1 cellular context compared by ENCODE assay signal in genomic region chr3:50392101-50392715, GRCh38.
TF ChIP-seq lines count a peak whose summit lies in the region.

No MANE protein-coding gene starts in this region.

TF ChIP-seq in GM12878, 131 proteins besides CTCF, POLR2A, EP300 and RAD21:
- TF ChIP-seq, protein P1, sequence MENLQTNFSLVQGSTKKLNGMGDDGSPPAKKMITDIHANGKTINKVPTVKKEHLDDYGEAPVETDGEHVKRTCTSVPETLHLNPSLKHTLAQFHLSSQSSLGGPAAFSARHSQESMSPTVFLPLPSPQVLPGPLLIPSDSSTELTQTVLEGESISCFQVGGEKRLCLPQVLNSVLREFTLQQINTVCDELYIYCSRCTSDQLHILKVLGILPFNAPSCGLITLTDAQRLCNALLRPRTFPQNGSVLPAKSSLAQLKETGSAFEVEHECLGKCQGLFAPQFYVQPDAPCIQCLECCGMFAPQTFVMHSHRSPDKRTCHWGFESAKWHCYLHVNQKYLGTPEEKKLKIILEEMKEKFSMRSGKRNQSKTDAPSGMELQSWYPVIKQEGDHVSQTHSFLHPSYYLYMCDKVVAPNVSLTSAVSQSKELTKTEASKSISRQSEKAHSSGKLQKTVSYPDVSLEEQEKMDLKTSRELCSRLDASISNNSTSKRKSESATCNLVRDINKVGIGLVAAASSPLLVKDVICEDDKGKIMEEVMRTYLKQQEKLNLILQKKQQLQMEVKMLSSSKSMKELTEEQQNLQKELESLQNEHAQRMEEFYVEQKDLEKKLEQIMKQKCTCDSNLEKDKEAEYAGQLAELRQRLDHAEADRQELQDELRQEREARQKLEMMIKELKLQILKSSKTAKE (IDR thresholded peaks at IDR 0.05; ENCODE audit: low read depth, poor library complexity, severe bottlenecking): no peak
- no peak for TF ChIP-seq IRF4 (IDR thresholded peaks at IDR 0.05; ENCODE audit: low read depth, low read length)
- no peak for TF ChIP-seq TCF3 (IDR thresholded peaks at IDR 0.05; ENCODE audit: borderline replicate concordance, insufficient read depth, low read depth, low read length)
- TF ChIP-seq MXI1 (IDR thresholded peaks at IDR 0.05; ENCODE audit: low read depth, low read length): no peak
- no peak for TF ChIP-seq BACH1 (IDR thresholded peaks at IDR 0.05; ENCODE audit: borderline replicate concordance)
